ENCODE assay signal across 1 cellular context in the genomic region with DNA sequence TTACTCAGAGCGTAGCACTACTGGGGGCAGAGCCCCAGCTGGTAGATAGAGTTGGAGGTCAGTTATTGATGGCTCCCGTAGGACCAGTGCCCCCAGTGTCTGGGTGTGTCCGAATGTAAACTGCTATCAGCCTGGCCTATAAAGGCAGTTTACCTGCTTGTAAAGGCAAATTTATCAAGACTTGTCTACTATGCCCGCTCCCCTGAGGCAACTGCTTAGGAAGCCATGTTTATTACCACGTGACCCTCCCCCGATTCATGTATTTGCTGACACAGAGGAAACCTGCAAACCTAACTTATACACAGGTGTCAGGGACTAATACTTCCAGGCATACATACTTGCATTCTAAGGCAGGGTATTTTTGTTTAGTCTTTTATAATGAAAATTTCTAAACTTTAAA.
TF ChIP-seq lines count a peak whose summit lies in the region.

No MANE protein-coding gene starts in this region.

TF ChIP-seq in H1, 55 proteins besides CTCF, POLR2A, EP300 and RAD21:
- no peak for TF ChIP-seq SP1 (IDR thresholded peaks at IDR 0.05; ENCODE audit: low read depth, low read length)
- no peak for TF ChIP-seq CTBP2 (IDR thresholded peaks at IDR 0.05; ENCODE audit: borderline replicate concordance, insufficient read depth, insufficient read length, low read length)
- TF ChIP-seq RFX5 (IDR thresholded peaks at IDR 0.05; ENCODE audit: borderline replicate concordance, low read depth, low read length) = no peak
- peak; percentile 43; the same call in 1 of the 2 replicates for TF ChIP-seq MAFK (IDR thresholded peaks at IDR 0.05; ENCODE audit: low read depth, low read length)
- TF ChIP-seq SIX5 (IDR thresholded peaks at IDR 0.05; ENCODE audit: low read depth, low read length) = no peak
- TF ChIP-seq NANOG (IDR thresholded peaks at IDR 0.05; ENCODE audit: insufficient read depth, low read depth, low read length, poor library complexity, severe bottlenecking) = no peak
- no peak for TF ChIP-seq EGR1 (IDR thresholded peaks at IDR 0.05; ENCODE audit: borderline replicate concordance, low read depth, low read length)
- no peak for TF ChIP-seq SIN3A (conservative IDR thresholded peaks at IDR 0.05 in 1 of 2, IDR thresholded peaks at IDR 0.05 in 1 of 2; ENCODE audit: low read depth in 1 of 2, low read length in 2 of 2)
- no peak for TF ChIP-seq CREB1 (IDR thresholded peaks at IDR 0.05)
- TF ChIP-seq BRCA1 (IDR thresholded peaks at IDR 0.05; ENCODE audit: low read depth, low read length) = no peak
- TF ChIP-seq FOSL1 (IDR thresholded peaks at IDR 0.05; ENCODE audit: insufficient read depth, low read depth, low read length) = no peak
- no peak for TF ChIP-seq TAF1 (IDR thresholded peaks at IDR 0.05; ENCODE audit: low read depth, low read length)
- no peak for TF ChIP-seq TAF7 (optimal IDR thresholded peaks at IDR 0.05; ENCODE audit: borderline replicate concordance, low read depth, low read length)
- 0 out of 2 replicates have a peak, but pooled peaks have one; percentile 52 for TF ChIP-seq YY1 (IDR thresholded peaks at IDR 0.05; ENCODE audit: low read depth, low read length)
- no peak for TF ChIP-seq GABPA (IDR thresholded peaks at IDR 0.05; ENCODE audit: borderline replicate concordance, insufficient read depth, low read length)
